10 cellular contexts compared by ENCODE assay signal in the genomic region with DNA sequence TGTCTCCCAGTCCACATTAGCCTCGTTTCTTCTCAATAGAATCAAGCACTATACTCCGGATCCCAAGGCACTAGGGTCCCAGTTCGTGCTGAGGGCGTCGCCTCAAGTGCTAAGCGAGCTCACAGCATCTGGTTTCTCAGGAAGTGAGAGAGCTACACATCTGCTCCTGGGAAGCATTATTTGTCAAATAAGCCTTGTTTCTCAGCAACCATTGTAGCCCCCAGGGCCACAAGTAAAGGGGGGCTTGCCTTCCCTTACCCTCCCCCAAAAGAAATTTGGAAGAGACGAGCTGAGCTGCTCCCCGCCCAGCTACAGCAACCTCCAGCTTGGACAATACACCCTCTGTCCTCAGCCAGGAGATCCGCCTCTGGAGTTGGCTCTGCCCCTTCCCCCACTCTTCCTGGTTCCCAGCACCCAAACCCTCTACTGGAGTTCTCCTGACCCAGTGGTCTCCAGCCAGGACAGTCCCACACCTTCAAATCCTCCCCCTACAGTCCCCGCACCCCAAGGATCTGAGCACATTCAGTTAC. TPM values are rescaled to one million over a fixed set of nuclear protein-coding genes. Genes with fewer than 3 reads are reported as not detected.
DNase-seq lines count a peak whose midpoint lies in the region.
"Had no signal": no experiment of that assay in that cellular context is flagged by ENCODE, and none has a peak within 500 bp of the region (broad histone marks: within the 10 kb centered on the region; RNA-seq: fewer than 3 reads in every experiment).

No MANE protein-coding gene starts in this region.

- DNase-seq in NCI-H2196 (lab: John Stamatoyannopoulos, UW; ENCODE audit: unreplicated experiment) (peak; percentile 18), NCI-H2196 treated with DMSO at 0.1 percent for 48 hours (lab: John Stamatoyannopoulos, UW; ENCODE audit: unreplicated experiment) (no peak), amygdala (lab: John Stamatoyannopoulos, UW) (peak in 34 of 56 donors; percentile 31 to 78 (median 59)), substantia nigra (lab: John Stamatoyannopoulos, UW) (peak in 40 of 49 donors; percentile 16 to 81 (median 58)), H4 (ENCODE audit: low spot score) (no peak), NCI-H2029 treated with DMSO at 0.1 percent for 48 hours (lab: John Stamatoyannopoulos, UW) (no peak)
- no peak for DNase-seq in stimulated activated CD4-positive, alpha-beta T cell treated with anti-CD3 and anti-CD28 coated beads, Interleukin-12 subunit alpha, Interleukin-12 subunit beta, amount 100 ng/mL, for 4 hours
- DNase-seq: activated naive CD4-positive, alpha-beta T cell treated with anti-CD3 and anti-CD28 coated beads, Interleukin-2, amount 10 ng/mL, durations not matched to agents 7 days and 5 days; NCI-H1930 had no signal

- H3K27me3 ChIP-seq in layer of hippocampus (ENCODE audit: control insufficient read depth, insufficient read depth, low read length): no peaks in the 10 kb centered on the region

- H3K27ac ChIP-seq in layer of hippocampus (ENCODE audit: low read depth, low read length) (peak overlapping the region; percentile 99), substantia nigra (ENCODE audit: low read depth, low read length, poor library complexity, severe bottlenecking) (peak overlapping the region; percentile 100)

RNA-seq across cellular contexts. Expression of gene TNS2, which starts 5.7 kb away (rescaled TPM):
- total RNA-seq in H4 (2014; rRNA removed; shearing (Covaris generic)): 18.3 and 20.2 TPM in 2 replicates

RNA-seq across cellular contexts. Expression of gene SPRYD3, which starts 35.1 kb away (rescaled TPM):
- total RNA-seq in H4 (2014; rRNA removed; shearing (Covaris generic)): 5.5 and 5.6 TPM in 2 replicates

RNA-seq across cellular contexts. Expression of gene EIF4B, which starts 37.9 kb away (rescaled TPM):
- total RNA-seq in H4 (2014; rRNA removed; shearing (Covaris generic)): 479 and 559 TPM in 2 replicates

RNA-seq across cellular contexts. Expression of gene IGFBP6, which starts 53.4 kb away (rescaled TPM):
- total RNA-seq in H4 (2014; rRNA removed; shearing (Covaris generic)): 265 and 375 TPM in 2 replicates

RNA-seq across cellular contexts. Expression of gene SOAT2, which starts 59.2 kb away (rescaled TPM):
- total RNA-seq in H4 (2014; rRNA removed; shearing (Covaris generic)): 0.06 TPM in 1 of 2 replicates, not detected in the other

Comparison
In these comparisons a context has a peak if more than half of its experiments do, and no peak if none do; other contexts are left out.
1. DNase-seq: peak in NCI-H2196 (single experiment), amygdala (34 of 56) and substantia nigra (40 of 49); none in NCI-H2196 treated with DMSO at 0.1 percent for 48 hours (single experiment), H4 (single experiment), stimulated activated CD4-positive, alpha-beta T cell treated with anti-CD3 and anti-CD28 coated beads, Interleukin-12 subunit alpha, Interleukin-12 subunit beta, amount 100 ng/mL, for 4 hours (single experiment) and NCI-H2029 treated with DMSO at 0.1 percent for 48 hours (single experiment).